In the genomic region with DNA sequence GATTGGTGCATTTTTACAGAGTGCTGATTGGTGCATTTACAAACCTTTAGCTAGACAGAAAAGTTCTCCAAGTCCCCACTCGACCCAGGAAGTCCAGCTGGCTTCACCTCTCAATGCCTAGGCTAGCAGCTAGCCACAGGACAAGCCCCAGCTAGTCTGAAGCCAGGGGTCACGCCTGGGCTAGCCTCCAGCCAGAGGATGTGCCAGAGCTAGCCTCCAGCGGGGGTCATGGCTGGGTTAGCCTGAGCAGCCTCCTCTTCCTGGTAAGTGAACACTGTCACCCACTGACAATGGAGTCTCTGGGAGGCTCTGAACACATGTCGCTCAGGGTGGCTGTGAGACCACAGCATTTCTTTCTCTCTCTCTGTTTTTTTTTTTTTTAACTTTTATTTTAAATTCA, we compare ENCODE assay signal across 23 cellular contexts. TPM values are rescaled to one million over a fixed set of nuclear protein-coding genes. Genes with fewer than 3 reads are reported as not detected.
"Had no signal": no experiment of that assay in that cellular context is flagged by ENCODE, and none has a peak within 500 bp of the region (broad histone marks: within the 10 kb centered on the region; RNA-seq: fewer than 3 reads in every experiment).

No MANE protein-coding gene starts in this region.

- H3K4me3 ChIP-seq: cardiac muscle cell, Peyer's patch had no signal

- H3K27ac ChIP-seq: cardiac muscle cell, Peyer's patch had no signal

- H3K36me3 ChIP-seq: cardiac muscle cell, Peyer's patch had no signal

- ATAC-seq: activated T-helper 17 cell treated with anti-CD3 and anti-CD28 coated beads, Interleukin-2, amount 50 U/mL, for 72 hours; T-helper 17 cell had no signal

- H3K4me1 ChIP-seq: Peyer's patch had no signal

- H3K27me3 ChIP-seq: cardiac muscle cell, Peyer's patch had no signal

- DNase-seq: activated CD4-positive, alpha-beta memory T cell treated with anti-CD3 and anti-CD28 coated beads for 36 hours; activated CD4-positive, alpha-beta T cell treated with anti-CD3 and anti-CD28 coated beads, Interleukin-2, amount 10 ng/mL, durations not matched to agents 7 days and 5 days; activated CD4-positive, CD25-positive, alpha-beta regulatory T cell; activated gamma-delta T cell; activated naive CD4-positive, alpha-beta T cell treated with anti-CD3 and anti-CD28 coated beads for 36 hours; activated T-cell treated with anti-CD3 and anti-CD28 coated beads for 4 hours; activated T-cell treated with anti-CD3 and anti-CD28 coated beads, Interleukin-2, amount 50 U/mL, for 48 hours; amygdala; KG1; NCI-H146; NCI-H187 treated with DMSO at 0.1 percent for 48 hours; NCI-H2081 treated with DMSO at 0.1 percent for 48 hours; NCI-H446; NCI-H524; Peyer's patch; SHP77 treated with DMSO at 0.1 percent for 48 hours; T-helper 17 cell; T-helper 9 cell had no signal

RNA-seq across cellular contexts. Expression of gene SMIM38, which starts 6.1 kb away (rescaled TPM):
- total RNA-seq: astrocyte, LHCN-M2, M059J had no signal
